12 cellular contexts compared by ENCODE assay signal in the genomic region with DNA sequence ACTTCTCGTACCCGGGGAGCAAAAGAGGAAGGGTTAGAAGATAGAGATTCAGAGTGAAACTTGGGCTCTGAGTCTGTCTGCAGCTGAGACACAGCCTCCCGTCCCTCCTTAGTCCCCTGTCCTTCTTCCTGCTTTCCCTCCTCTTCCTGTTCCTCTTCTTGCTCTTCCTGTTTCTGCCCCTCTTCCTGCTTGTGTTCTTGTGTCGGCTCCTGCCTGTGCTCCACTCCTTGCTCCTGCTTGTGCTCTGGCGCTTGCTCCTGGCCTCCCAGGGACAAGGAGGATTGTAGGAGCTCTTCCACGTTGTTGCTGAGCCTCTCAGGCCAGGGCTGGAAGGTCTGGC. TPM values are rescaled to one million over a fixed set of nuclear protein-coding genes. Genes with fewer than 3 reads are reported as not detected.
DNase-seq lines count a peak whose midpoint lies in the region; ATAC-seq, FAIRE-seq and TF ChIP-seq lines count a peak whose summit lies in the region.
"Had no signal": no experiment of that assay in that cellular context is flagged by ENCODE, and none has a peak within 500 bp of the region (broad histone marks: within the 10 kb centered on the region; RNA-seq: fewer than 3 reads in every experiment).

No MANE protein-coding gene starts in this region.

- H3K4me3 ChIP-seq in HL-60 (replicated peaks; ENCODE audit: insufficient read depth, low read length) = peak overlapping the region; percentile 15
- no peak overlapping the region for H3K4me3 ChIP-seq in GM12878
- H3K4me3 ChIP-seq in mesendoderm (ENCODE audit: low read length) = no peak overlapping the region
- no peak overlapping the region for H3K4me3 ChIP-seq in esophagus squamous epithelium

- H3K79me1 ChIP-seq in mesendoderm (ENCODE audit: low read length) = no peaks in the 10 kb centered on the region

- no peak for TF ChIP-seq CTCF in HL-60 (IDR thresholded peaks at IDR 0.05; ENCODE audit: insufficient read depth, low read length)
- no peak for TF ChIP-seq CTCF in GM12878 (IDR thresholded peaks at IDR 0.05 in 2 of 3, conservative IDR thresholded peaks at IDR 0.05 in 1 of 3; ENCODE audit: control insufficient read depth in 2 of 3, extremely low read depth in 1 of 3, insufficient read depth in 1 of 3, low read depth in 3 of 3, low read length in 3 of 3)
- TF ChIP-seq CTCF in glutamatergic neuron (IDR thresholded peaks at IDR 0.05; ENCODE audit: partially characterized antibody, unreplicated experiment) = no peak
- no peak for TF ChIP-seq CTCF in esophagus squamous epithelium (IDR thresholded peaks at IDR 0.05)

- no peaks in the 10 kb centered on the region for H3K36me3 ChIP-seq in GM12878 (ENCODE audit: control insufficient read depth in 2 of 2, insufficient read depth in 2 of 2, low read length in 1 of 2)
- H3K36me3 ChIP-seq in mesendoderm (ENCODE audit: control insufficient read depth, insufficient read depth, low read length) = no peaks in the 10 kb centered on the region
- H3K36me3 ChIP-seq in esophagus squamous epithelium = peaks cover 0 to 15% (median 0%) of the 10 kb centered on the region in 3 donors

- H3K27ac ChIP-seq in HL-60 (replicated peaks) = peak overlapping the region; percentile 86
- peak overlapping the region; percentile 48 for H3K27ac ChIP-seq in GM12878 (ENCODE audit: control insufficient read depth, insufficient read depth)
- H3K27ac ChIP-seq in mesendoderm (ENCODE audit: low read depth, low read length) = no peak overlapping the region
- peak overlapping the region in 2 of 4 donors; percentile 36 to 44 for H3K27ac ChIP-seq in esophagus squamous epithelium

- RAD21 ChIA-PET in GM12878 (lab: Charles Lee; ENCODE audit: unreplicated experiment) = interaction anchor here (0.9 to 2.5 kb wide), 10 partner anchors 10 to 81 kb away, joined by 4 to 24 read pairs (median 8); a partner anchor contains a TSS

- BruUV-seq in GM12878 (replicated peaks; lab: Mats Ljungman, UMichigan) = no TSS peak

- H4K5ac ChIP-seq in mesendoderm (ENCODE audit: low read length) = no peak overlapping the region

- no peaks in the 10 kb centered on the region for H4K20me1 ChIP-seq in GM12878 (ENCODE audit: control insufficient read depth, insufficient read depth)

- peaks cover 36% of the 10 kb centered on the region for H3K36me3 Mint-ChIP-seq in glutamatergic neuron (ENCODE audit: unreplicated experiment)

- no peak overlapping the region for H3K4ac ChIP-seq in mesendoderm (ENCODE audit: low read depth, low read length)

- no peak overlapping the region for H2BK120ac ChIP-seq in mesendoderm (ENCODE audit: low read depth, low read length)

- H3K27me3 ChIP-seq in HL-60 (ENCODE audit: insufficient read depth, poor library complexity, severe bottlenecking) = no peaks in the 10 kb centered on the region
- no peaks in the 10 kb centered on the region for H3K27me3 ChIP-seq in GM12878 (replicated peaks in 1 of 2; ENCODE audit: control insufficient read depth in 2 of 2, insufficient read depth in 2 of 2, low read length in 1 of 2)
- no peaks in the 10 kb centered on the region for H3K27me3 ChIP-seq in mesendoderm (ENCODE audit: insufficient read depth, low read length, poor library complexity)
- peaks cover 0 to 3% (median 0%) of the 10 kb centered on the region in 4 donors for H3K27me3 ChIP-seq in esophagus squamous epithelium

- intact Hi-C loops in GM12878 (cut with micrococcal nuclease; ENCODE audit: unreplicated experiment) = no loop called here
- intact Hi-C loops in esophagus squamous epithelium (cut with DNase I) = no loop called here

- no peak overlapping the region for H3K23ac ChIP-seq in mesendoderm (ENCODE audit: low read length)

- H2BK15ac ChIP-seq in mesendoderm (replicated peaks; ENCODE audit: low read depth) = no peak overlapping the region

- POLR2A ChIA-PET in GM12878 (lab: Charles Lee) = interaction anchor here (0.5 to 2.9 kb wide), 7 partner anchors 10 to 327 kb away, joined by 3 to 47 read pairs (median 5); a partner anchor contains a TSS

- peaks cover 10% of the 10 kb centered on the region for H3K27me3 Mint-ChIP-seq in glutamatergic neuron (ENCODE audit: unreplicated experiment)

- no peak overlapping the region for H2AK5ac ChIP-seq in mesendoderm (ENCODE audit: low read length)

- no peak overlapping the region for H3K27ac Mint-ChIP-seq in glutamatergic neuron (ENCODE audit: unreplicated experiment)
- H3K27ac Mint-ChIP-seq: activated naive CD8-positive, alpha-beta T cell treated with anti-CD3 and anti-CD28 coated beads, Interleukin-2, amount 10 ng/mL, durations not matched to agents 7 days and 5 days had no signal

- H4K8ac ChIP-seq in mesendoderm (ENCODE audit: low read depth, low read length) = no peak overlapping the region

- CTCF ChIA-PET in GM12878 (lab: Yijun Ruan, JAX) = interaction anchor here (0.6 to 3.6 kb wide), 24 partner anchors 9 to 148 kb away, joined by 3 to 23 read pairs (median 5); a partner anchor contains a TSS

- peak overlapping the region; percentile 47 for H3K56ac ChIP-seq in mesendoderm (ENCODE audit: low read length)

- TF ChIP-seq EP300 in GM12878 (IDR thresholded peaks at IDR 0.05; ENCODE audit: borderline replicate concordance in 1 of 2, control insufficient read depth in 1 of 2, low read depth in 2 of 2, low read length in 2 of 2) = no peak

- no peak for TF ChIP-seq RAD21 in GM12878 (IDR thresholded peaks at IDR 0.05; ENCODE audit: insufficient read depth, low read depth, low read length)

- peaks cover 12% of the 10 kb centered on the region for H3K9me3 Mint-ChIP-seq in glutamatergic neuron (ENCODE audit: unreplicated experiment)

- peak overlapping the region; percentile 45 for H3K4me2 ChIP-seq in GM12878 (ENCODE audit: control insufficient read depth, insufficient read depth)
- no peak overlapping the region for H3K4me2 ChIP-seq in mesendoderm (ENCODE audit: low read length)

- no peak for FAIRE-seq in GM12878 (lab: Jason Lieb, UNC)

- H3K9ac ChIP-seq in GM12878 (ENCODE audit: control insufficient read depth, insufficient read depth, low read length) = no peak overlapping the region
- H3K9ac ChIP-seq in mesendoderm (ENCODE audit: low read length) = no peak overlapping the region

- ATAC-seq in GM12878 = peak; percentile 53
- ATAC-seq in GM19035 (IDR thresholded peaks at IDR 0.05; ENCODE audit: unreplicated experiment) = no peak

- peaks cover 5% of the 10 kb centered on the region for H3K4me1 Mint-ChIP-seq in glutamatergic neuron (ENCODE audit: low read depth, unreplicated experiment)

- H3K9me3 ChIP-seq in GM12878 (replicated peaks; ENCODE audit: control insufficient read depth, insufficient read depth, low read length) (peaks cover 15% of the 10 kb centered on the region), esophagus squamous epithelium (no peaks in the 10 kb centered on the region)

- H2BK5ac ChIP-seq in mesendoderm (ENCODE audit: low read length) = no peak overlapping the region

- peaks cover 14% of the 10 kb centered on the region for H3K4me1 ChIP-seq in GM12878 (ENCODE audit: control insufficient read depth, insufficient read depth, low read length)
- H3K4me1 ChIP-seq in mesendoderm (ENCODE audit: control insufficient read depth, low read depth, low read length) = no peaks in the 10 kb centered on the region
- H3K4me1 ChIP-seq in esophagus squamous epithelium = peaks cover 5 to 21% (median 8%) of the 10 kb centered on the region in 3 donors

- in situ Hi-C loops in GM12878 (cut with MboI) = no loop called here

- peak; percentile 78 for DNase-seq in Ammon's horn (ENCODE audit: low spot score)
- DNase-seq in HL-60 (ENCODE audit: low read depth in 1 of 2, low spot score in 1 of 2) = peak; percentile 81 to 83
- DNase-seq in GM12878 (ENCODE audit: low read depth, low spot score) = no peak
- no peak for DNase-seq in mesendoderm
- DNase-seq in glutamatergic neuron = no peak
- no peak for DNase-seq in NCI-H524 treated with DMSO at 0.1 percent for 48 hours (lab: John Stamatoyannopoulos, UW)
- no peak for DNase-seq in esophagus squamous epithelium (lab: John Stamatoyannopoulos, UW)
- DNase-seq: activated naive CD8-positive, alpha-beta T cell treated with anti-CD3 and anti-CD28 coated beads, Interleukin-2, amount 10 ng/mL, durations not matched to agents 7 days and 5 days; NCI-H446; stimulated activated CD4-positive, alpha-beta T cell treated with anti-CD3 and anti-CD28 coated beads, Interleukin-12 subunit alpha, Interleukin-12 subunit beta, amount 100 ng/mL, for 4 hours had no signal

- H3K4me3 Mint-ChIP-seq in glutamatergic neuron (ENCODE audit: unreplicated experiment) = no peak overlapping the region
- H3K4me3 Mint-ChIP-seq: activated naive CD8-positive, alpha-beta T cell treated with anti-CD3 and anti-CD28 coated beads, Interleukin-2, amount 10 ng/mL, durations not matched to agents 7 days and 5 days had no signal

- WGBS in GM12878 (ENCODE audit: insufficient coverage, insufficient replicate concordance, low lambda C conversion rate, missing lambda C conversion rate) = under 1% methylated on average over 6 of the region's 6 CpGs
- WGBS in mesendoderm (ENCODE audit: extremely low coverage, insufficient coverage, low lambda C conversion rate) = no CpG with 5 or more reads among the region's 6 CpGs
- WGBS in esophagus squamous epithelium, 2 donors = 56 to 70% methylated on average over 5 of the region's 6 CpGs

- peak overlapping the region; percentile 54 for H2AFZ ChIP-seq in GM12878 (ENCODE audit: control insufficient read depth, low read depth, low read length)

- TF ChIP-seq POLR2A in GM12878 (IDR thresholded peaks at IDR 0.05; ENCODE audit: low read depth, low read length) = no peak
- no peak for TF ChIP-seq POLR2A in esophagus squamous epithelium (IDR thresholded peaks at IDR 0.05)

- H3K79me2 ChIP-seq in GM12878 (ENCODE audit: control insufficient read depth, insufficient read depth, low read length) (no peaks in the 10 kb centered on the region), mesendoderm (ENCODE audit: control insufficient read depth, insufficient read depth, low read length) (no peaks in the 10 kb centered on the region)

- H3K18ac ChIP-seq in mesendoderm (ENCODE audit: low read length) = no peak overlapping the region

- SMC1A ChIA-PET in GM12878 (lab: Charles Lee; ENCODE audit: uncharacterized antibody, unreplicated experiment) = interaction anchor here (1.0 to 4.2 kb wide), 16 partner anchors 9 to 218 kb away, joined by 3 to 23 read pairs (median 4); a partner anchor contains a TSS

RNA-seq across cellular contexts. Expression of a gene that starts 3.0 kb away (rescaled TPM):
- 4.5 and 4.9 TPM in 2 replicates for total RNA-seq in GM12878 (2013; cell fraction: nucleolus; rRNA removed)
- total RNA-seq in GM12878 (2014; rRNA removed) (0.27 and 1.1 TPM in 2 replicates), GM12878 (2014; rRNA removed; fragmentation: Illumina TruSeq; extraction: Trizol) (0.69 and 1.1 TPM in 2 replicates), GM12878 (2021) (1.4 and 1.8 TPM in 2 replicates), glutamatergic neuron (ENCODE audit: unreplicated experiment) (2.5 TPM), esophagus squamous epithelium (1 to 10 TPM in 2 of 4 donors, under 1 TPM in 1, not detected in 1; 0.35 to 4.0 (median 3.2) TPM)
- 0.55 TPM for polyA plus RNA-seq in GM12878 (2011; ENCODE audit: low read depth)
- polyA plus RNA-seq in GM12878 (2011; rRNA removed) (0.80 and 0.84 TPM in 2 replicates), GM12878 (2014; fragmentation: Illumina TruSeq; extraction: Trizol) (0.75 and 1.5 TPM in 2 replicates), GM12878 (2014; fragmentation: Nextera tagmentation; extraction: Ambion mirVana) (under 1 TPM; 0.64 to 0.80 TPM), GM12878 (2014; rRNA removed) (0.80 and 0.94 TPM in 2 replicates), GM12878 (2016; fragmentation: Nextera tagmentation; extraction: Ambion mirVana) (1 to 10 TPM in 1 of 2 experiments, under 1 TPM in 1; 0.54 to 1.3 TPM)
- polyA plus RNA-seq in GM12878 (2011; cell fraction: cytosol; rRNA removed) = 0.94 and 1.2 TPM in 2 replicates
- polyA plus RNA-seq in GM12878 (2011; cell fraction: nucleus; rRNA removed) = 4.5 and 4.6 TPM in 2 replicates
- polyA plus RNA-seq in GM12878 (2012) = 0.73 and 1.9 TPM in 2 replicates
- polyA minus RNA-seq in GM12878 (2011; rRNA and poly(A)+ RNA removed) = 1.3 and 3.7 TPM in 2 replicates
- polyA minus RNA-seq in GM12878 (2011; cell fraction: cytosol; rRNA and poly(A)+ RNA removed) = not detected in 2 replicates
- 2.3 and 2.4 TPM in 2 replicates for polyA minus RNA-seq in GM12878 (2011; cell fraction: nucleus; rRNA and poly(A)+ RNA removed)
- polyA plus RNA-seq in mesendoderm (2013, experiment 1 of 2) = 0.38 TPM
- polyA plus RNA-seq in mesendoderm (2013, experiment 2 of 2) = 0.55 TPM

RNA-seq across cellular contexts. Expression of a gene that starts 8.5 kb away (rescaled TPM):
- total RNA-seq in GM12878 (2013; cell fraction: nucleolus; rRNA removed) = 21.8 and 24.3 TPM in 2 replicates
- total RNA-seq in GM12878 (2014; rRNA removed) (4.1 and 4.6 TPM in 2 replicates), GM12878 (2014; rRNA removed; fragmentation: Illumina TruSeq; extraction: Trizol) (2.0 and 2.1 TPM in 2 replicates), GM12878 (2021) (7.9 and 8.2 TPM in 2 replicates), glutamatergic neuron (ENCODE audit: unreplicated experiment) (not detected), esophagus squamous epithelium (10 to 100 TPM; 12.8 to 46.0 (median 17.4) TPM)
- 2.0 TPM for polyA plus RNA-seq in GM12878 (2011; ENCODE audit: low read depth)
- polyA plus RNA-seq in GM12878 (2011; rRNA removed) (4.2 and 5.7 TPM in 2 replicates), GM12878 (2014; fragmentation: Illumina TruSeq; extraction: Trizol) (4.5 and 5.2 TPM in 2 replicates), GM12878 (2014; fragmentation: Nextera tagmentation; extraction: Ambion mirVana) (1 to 10 TPM; 1.3 to 1.7 TPM), GM12878 (2014; rRNA removed) (6.1 and 7.2 TPM in 2 replicates), GM12878 (2016; fragmentation: Nextera tagmentation; extraction: Ambion mirVana) (1 to 10 TPM; 5.4 to 5.6 TPM)
- polyA plus RNA-seq in GM12878 (2011; cell fraction: cytosol; rRNA removed) = 10.9 and 12.6 TPM in 2 replicates
- 7.1 and 8.7 TPM in 2 replicates for polyA plus RNA-seq in GM12878 (2011; cell fraction: nucleus; rRNA removed)
- 2.7 and 5.0 TPM in 2 replicates for polyA plus RNA-seq in GM12878 (2012)
- polyA minus RNA-seq in GM12878 (2011; rRNA and poly(A)+ RNA removed) = 6.6 and 10.1 TPM in 2 replicates
- 6.5 and 8.4 TPM in 2 replicates for polyA minus RNA-seq in GM12878 (2011; cell fraction: cytosol; rRNA and poly(A)+ RNA removed)
- 3.3 and 6.4 TPM in 2 replicates for polyA minus RNA-seq in GM12878 (2011; cell fraction: nucleus; rRNA and poly(A)+ RNA removed)
- 0.37 TPM for polyA plus RNA-seq in mesendoderm (2013, experiment 1 of 2)
- polyA plus RNA-seq in mesendoderm (2013, experiment 2 of 2) = 0.28 TPM
- total RNA-seq: dermis microvascular lymphatic vessel endothelial cell had no signal

RNA-seq across cellular contexts. Expression of a gene that starts 18.7 kb away (rescaled TPM):
- total RNA-seq in GM12878 (2013; cell fraction: nucleolus; rRNA removed) = 68.2 and 72.6 TPM in 2 replicates
- total RNA-seq in GM12878 (2014; rRNA removed) = 21.7 and 23.7 TPM in 2 replicates
- total RNA-seq in GM12878 (2014; rRNA removed; fragmentation: Illumina TruSeq; extraction: Trizol) = 20.9 and 21.8 TPM in 2 replicates
- total RNA-seq in GM12878 (2021) = 20.1 and 21.6 TPM in 2 replicates
- polyA plus RNA-seq in GM12878 (2011; ENCODE audit: low read depth) = 33.3 TPM
- polyA plus RNA-seq in GM12878 (2011; rRNA removed) = 53.9 and 63.8 TPM in 2 replicates
- 34.7 and 41.0 TPM in 2 replicates for polyA plus RNA-seq in GM12878 (2011; cell fraction: cytosol; rRNA removed)
- 128 and 163 TPM in 2 replicates for polyA plus RNA-seq in GM12878 (2011; cell fraction: nucleus; rRNA removed)
- 36.0 and 39.8 TPM in 2 replicates for polyA plus RNA-seq in GM12878 (2012)
- 33.8 and 39.5 TPM in 2 replicates for polyA plus RNA-seq in GM12878 (2014; fragmentation: Illumina TruSeq; extraction: Trizol)
- polyA plus RNA-seq in GM12878 (2014; fragmentation: Nextera tagmentation; extraction: Ambion mirVana) = 1 to 10 TPM; 7.2 to 8.9 TPM
- polyA plus RNA-seq in GM12878 (2014; rRNA removed) = 22.6 and 24.2 TPM in 2 replicates
- polyA plus RNA-seq in GM12878 (2016; fragmentation: Nextera tagmentation; extraction: Ambion mirVana) = 10 to 100 TPM; 18.4 to 22.5 TPM
- polyA minus RNA-seq in GM12878 (2011; rRNA and poly(A)+ RNA removed) = 12.8 and 18.6 TPM in 2 replicates
- polyA minus RNA-seq in GM12878 (2011; cell fraction: cytosol; rRNA and poly(A)+ RNA removed) = 4.9 and 6.7 TPM in 2 replicates
- 8.5 and 11.8 TPM in 2 replicates for polyA minus RNA-seq in GM12878 (2011; cell fraction: nucleus; rRNA and poly(A)+ RNA removed)
- 11.7 TPM for polyA plus RNA-seq in mesendoderm (2013, experiment 1 of 2)
- 11.7 TPM for polyA plus RNA-seq in mesendoderm (2013, experiment 2 of 2)
- 76.9 TPM for total RNA-seq in glutamatergic neuron (ENCODE audit: unreplicated experiment)
- 10 to 100 TPM in 3 of 4 donors, 1 to 10 TPM in 1; 8.3 to 37.0 (median 26.9) TPM for total RNA-seq in esophagus squamous epithelium

RNA-seq across cellular contexts. Expression of a gene that starts 37.0 kb away (rescaled TPM):
- total RNA-seq in GM12878 (2013; cell fraction: nucleolus; rRNA removed) = 232 and 247 TPM in 2 replicates
- total RNA-seq in GM12878 (2014; rRNA removed) = 303 and 304 TPM in 2 replicates
- total RNA-seq in GM12878 (2014; rRNA removed; fragmentation: Illumina TruSeq; extraction: Trizol) = 182 and 184 TPM in 2 replicates
- 323 and 342 TPM in 2 replicates for total RNA-seq in GM12878 (2021)
- polyA plus RNA-seq in GM12878 (2011; ENCODE audit: low read depth) = 145 TPM
- 83.6 and 113 TPM in 2 replicates for polyA plus RNA-seq in GM12878 (2011; rRNA removed)
- polyA plus RNA-seq in GM12878 (2011; cell fraction: cytosol; rRNA removed) = 141 and 175 TPM in 2 replicates
- polyA plus RNA-seq in GM12878 (2011; cell fraction: nucleus; rRNA removed) = 211 and 406 TPM in 2 replicates
- 107 and 108 TPM in 2 replicates for polyA plus RNA-seq in GM12878 (2012)
- 250 and 254 TPM in 2 replicates for polyA plus RNA-seq in GM12878 (2014; fragmentation: Illumina TruSeq; extraction: Trizol)
- polyA plus RNA-seq in GM12878 (2014; fragmentation: Nextera tagmentation; extraction: Ambion mirVana) = 100 to 1,000 TPM in 1 of 2 experiments, 10 to 100 TPM in 1; 58.6 to 109 TPM
- polyA plus RNA-seq in GM12878 (2014; rRNA removed) = 179 and 208 TPM in 2 replicates
- polyA plus RNA-seq in GM12878 (2016; fragmentation: Nextera tagmentation; extraction: Ambion mirVana) = 100 to 1,000 TPM in 1 of 2 experiments, 10 to 100 TPM in 1; 99.6 to 109 TPM
- 223 and 229 TPM in 2 replicates for polyA minus RNA-seq in GM12878 (2011; rRNA and poly(A)+ RNA removed)
- polyA minus RNA-seq in GM12878 (2011; cell fraction: cytosol; rRNA and poly(A)+ RNA removed) = 125 and 140 TPM in 2 replicates
- polyA minus RNA-seq in GM12878 (2011; cell fraction: nucleus; rRNA and poly(A)+ RNA removed) = 64.0 and 145 TPM in 2 replicates
- polyA plus RNA-seq in mesendoderm (2013, experiment 1 of 2) = 145 TPM
- 139 TPM for polyA plus RNA-seq in mesendoderm (2013, experiment 2 of 2)
- 957 TPM for total RNA-seq in glutamatergic neuron (ENCODE audit: unreplicated experiment)
- total RNA-seq in esophagus squamous epithelium = 100 to 1,000 TPM; 116 to 165 (median 127) TPM

RNA-seq across cellular contexts. Expression of a gene that starts 44.9 kb away (rescaled TPM):
- total RNA-seq in GM12878 (2013; cell fraction: nucleolus; rRNA removed) = 66.4 and 68.5 TPM in 2 replicates
- total RNA-seq in GM12878 (2014; rRNA removed) = 23.3 and 23.7 TPM in 2 replicates
- 26.0 and 27.1 TPM in 2 replicates for total RNA-seq in GM12878 (2014; rRNA removed; fragmentation: Illumina TruSeq; extraction: Trizol)
- 49.3 and 53.8 TPM in 2 replicates for total RNA-seq in GM12878 (2021)
- polyA plus RNA-seq in GM12878 (2011; ENCODE audit: low read depth) = 36.7 TPM
- polyA plus RNA-seq in GM12878 (2011; rRNA removed) = 42.4 and 70.2 TPM in 2 replicates
- polyA plus RNA-seq in GM12878 (2011; cell fraction: cytosol; rRNA removed) = 59.6 and 70.7 TPM in 2 replicates
- polyA plus RNA-seq in GM12878 (2011; cell fraction: nucleus; rRNA removed) = 225 TPM in 2 replicates
- 53.9 and 67.8 TPM in 2 replicates for polyA plus RNA-seq in GM12878 (2012)
- 65.2 and 81.5 TPM in 2 replicates for polyA plus RNA-seq in GM12878 (2014; fragmentation: Illumina TruSeq; extraction: Trizol)
- polyA plus RNA-seq in GM12878 (2014; fragmentation: Nextera tagmentation; extraction: Ambion mirVana) = 1 to 10 TPM in 1 of 2 experiments, under 1 TPM in 1; 0.46 to 1.3 TPM
- polyA plus RNA-seq in GM12878 (2014; rRNA removed) = 53.5 and 55.8 TPM in 2 replicates
- polyA plus RNA-seq in GM12878 (2016; fragmentation: Nextera tagmentation; extraction: Ambion mirVana) = 10 to 100 TPM; 30.0 to 31.0 TPM
- polyA minus RNA-seq in GM12878 (2011; rRNA and poly(A)+ RNA removed) = 70.0 and 71.0 TPM in 2 replicates
- 23.4 and 31.5 TPM in 2 replicates for polyA minus RNA-seq in GM12878 (2011; cell fraction: cytosol; rRNA and poly(A)+ RNA removed)
- polyA minus RNA-seq in GM12878 (2011; cell fraction: nucleus; rRNA and poly(A)+ RNA removed) = 63.2 and 96.0 TPM in 2 replicates
- 57.5 TPM for polyA plus RNA-seq in mesendoderm (2013, experiment 1 of 2)
- polyA plus RNA-seq in mesendoderm (2013, experiment 2 of 2) = 61.4 TPM
- 83.2 TPM for total RNA-seq in glutamatergic neuron (ENCODE audit: unreplicated experiment)
- total RNA-seq in esophagus squamous epithelium = 10 to 100 TPM; 19.6 to 36.2 (median 26.8) TPM

Comparison
In these comparisons a context has a peak if more than half of its experiments do, and no peak if none do; other contexts are left out.
1. DNase-seq: peak in Ammon's horn (single experiment) and HL-60 (2 of 2); none in GM12878 (single experiment), mesendoderm (single experiment), glutamatergic neuron (single experiment), NCI-H524 treated with DMSO at 0.1 percent for 48 hours (single experiment) and esophagus squamous epithelium (single experiment).